ENCODE assay signal across 8 cellular contexts in genomic region chr12:114683709-114684097, GRCh38. TPM values are rescaled to one million over a fixed set of nuclear protein-coding genes. Genes with fewer than 3 reads are reported as not detected.
DNase-seq lines count a peak whose midpoint lies in the region; ATAC-seq and TF ChIP-seq lines count a peak whose summit lies in the region.

No MANE protein-coding gene starts in this region.

- H3K9me3 ChIP-seq in SK-N-SH (no peaks in the 10 kb centered on the region), neuron (ENCODE audit: low read length) (no peaks in the 10 kb centered on the region)

- H3K4me3 ChIP-seq in SK-N-SH (ENCODE audit: low read depth in 2 of 2, low read length in 1 of 2) (peak overlapping the region; percentile 78 to 96), fibroblast of mammary gland (ENCODE audit: control insufficient read depth, low read depth, low read length) (peak overlapping the region; percentile 99), neuron (ENCODE audit: low read length) (no peak overlapping the region)

- H3K9ac ChIP-seq in SK-N-SH, result peak overlapping the region; percentile 99

- peak overlapping the region; percentile 68 to 87 for H3K4me3 Mint-ChIP-seq in CD14-positive monocyte

- peaks cover 22% of the 10 kb centered on the region for H3F3A ChIP-seq in SK-N-SH (replicated peaks; ENCODE audit: insufficient read depth)

- POLR2A ChIA-PET in SK-N-SH (lab: Yijun Ruan, JAX), result interaction anchor here (0.5 to 5.1 kb wide), 28 partner anchors 8 to 1090 kb away, joined by 3 to 77 read pairs (median 4); no protein-coding TSS in a partner anchor

- TF ChIP-seq EP300 in SK-N-SH (IDR thresholded peaks at IDR 0.05; ENCODE audit: borderline replicate concordance in 1 of 2, low read depth in 1 of 2, low read length in 1 of 2), result no peak

- no peaks in the 10 kb centered on the region for H4K20me1 ChIP-seq in SK-N-SH (ENCODE audit: insufficient read depth)

- CTCF ChIA-PET in SK-N-SH (lab: Yijun Ruan, JAX), result interaction anchor here (0.6 to 6.7 kb wide), 34 partner anchors 12 to 1088 kb away, joined by 3 to 117 read pairs (median 4); no protein-coding TSS in a partner anchor

- H3K36me3 Mint-ChIP-seq in CD14-positive monocyte, result peaks cover 11 to 34% of the 10 kb centered on the region in 2 donors

- peak overlapping the region; percentile 86 for H3K4me2 ChIP-seq in SK-N-SH

- peaks cover 0 to 51% (median 27%) of the 10 kb centered on the region in 7 donors for H3K9me3 Mint-ChIP-seq in CD14-positive monocyte

- peaks cover 27% of the 10 kb centered on the region for H3K4me1 Mint-ChIP-seq in CD14-positive monocyte

- intact Hi-C loops in CD14-positive monocyte (cut with micrococcal nuclease), result no loop called here
- intact Hi-C loops in head of caudate nucleus (cut with DNase I), result loop anchor here (10.0 kb wide), 1 partner anchor 279 kb away; the partner anchor contains the start of gene TBX5

- TF ChIP-seq RAD21 in SK-N-SH (IDR thresholded peaks at IDR 0.05; ENCODE audit: low read length), result no peak; the same call in 1 of the 2 replicates

- TF ChIP-seq CTCF in CD14-positive monocyte (IDR thresholded peaks at IDR 0.05), result no peak
- TF ChIP-seq CTCF in SK-N-SH (IDR thresholded peaks at IDR 0.05), result no peak
- no peak for TF ChIP-seq CTCF in fibroblast of mammary gland (conservative IDR thresholded peaks at IDR 0.05; ENCODE audit: control insufficient read depth, insufficient read depth, low read depth, low read length)

- peaks cover 0 to 21% of the 10 kb centered on the region in 2 experiments; a peak in 2 of 4 replicates for H3K4me1 ChIP-seq in SK-N-SH (ENCODE audit: control insufficient read depth in 1 of 2, insufficient read depth in 2 of 2, low read depth in 1 of 2, low read length in 1 of 2)
- H3K4me1 ChIP-seq in neuron (ENCODE audit: insufficient read depth, low read length), result no peaks in the 10 kb centered on the region

- no peaks in the 10 kb centered on the region; the same call in 1 of the 2 replicates for H3K27me3 ChIP-seq in SK-N-SH (ENCODE audit: insufficient read depth)
- peaks cover 97% of the 10 kb centered on the region for H3K27me3 ChIP-seq in neuron (ENCODE audit: insufficient read depth, low read length)

- H3K27ac Mint-ChIP-seq in CD14-positive monocyte, result peak overlapping the region in 1 of 7 donors; percentile 73

- no peak for ATAC-seq in GM21528 (IDR thresholded peaks at IDR 0.05; ENCODE audit: low FRiP score, unreplicated experiment)

- 0% methylated on average over 19 of the region's 19 CpGs for WGBS in SK-N-SH (ENCODE audit: low lambda C conversion rate)

- no peak for DNase-seq in CD14-positive monocyte (ENCODE audit: low spot score)
- DNase-seq in SK-N-SH, result no peak
- DNase-seq in fibroblast of mammary gland (ENCODE audit: low read depth), result no peak
- DNase-seq in activated effector memory CD4-positive, alpha-beta T cell treated with Interleukin-2 at 50 U/mL for 16 hours, result no peak
- no peak for DNase-seq in head of caudate nucleus
- DNase-seq in SIG-M5 treated with dmso at 0.1 percent for 504 hours (lab: John Stamatoyannopoulos, UW; ENCODE audit: unreplicated experiment), result no peak

- H3K36me3 ChIP-seq in SK-N-SH (replicated peaks in 1 of 2; ENCODE audit: control insufficient read depth in 1 of 2, insufficient read depth in 2 of 2, low read length in 1 of 2) (peaks cover 0 to 8% of the 10 kb centered on the region in 2 experiments), neuron (ENCODE audit: insufficient read depth, low read length) (no peaks in the 10 kb centered on the region)

- no peaks in the 10 kb centered on the region for H3K9me2 ChIP-seq in SK-N-SH

- peak overlapping the region; percentile 96 for H3K27ac ChIP-seq in SK-N-SH (ENCODE audit: low read depth in 2 of 2, low read length in 1 of 2)

- H3K79me2 ChIP-seq in SK-N-SH (ENCODE audit: insufficient read depth), result peaks cover 52% of the 10 kb centered on the region

- H3K27me3 Mint-ChIP-seq in CD14-positive monocyte (ENCODE audit: low read depth in 3 of 3), result peaks cover 91 to 100% (median 97%) of the 10 kb centered on the region in 3 donors

- peak overlapping the region; percentile 82; the same call in 1 of the 2 replicates for H2AFZ ChIP-seq in SK-N-SH (ENCODE audit: low read depth)
- peak overlapping the region; percentile 49 for H2AFZ ChIP-seq in neuron (ENCODE audit: low read depth, low read length)

TF ChIP-seq in SK-N-SH, 30 proteins besides CTCF, POLR2A, EP300 and RAD21:
- TF ChIP-seq FOXM1 (IDR thresholded peaks at IDR 0.05; ENCODE audit: low read depth) (0 out of 2 replicates have a peak, but pooled peaks have one; percentile 7), YY1 (IDR thresholded peaks at IDR 0.05; ENCODE audit: low read depth) (0 out of 2 replicates have a peak, but pooled peaks have one; percentile 21), GABPA (IDR thresholded peaks at IDR 0.05; ENCODE audit: low read depth) (no peak)

RNA-seq across cellular contexts. Expression of gene TBX3, which starts 0.3 kb away (rescaled TPM):
- polyA plus RNA-seq in CD14-positive monocyte (under 1 TPM; 0.04 to 0.13 TPM), SK-N-SH (2012; rRNA removed) (10.2 and 11.3 TPM in 2 replicates)
- polyA plus RNA-seq in SK-N-SH (2012; cell fraction: cytosol; rRNA removed), result 6.2 and 8.5 TPM in 2 replicates
- polyA plus RNA-seq in SK-N-SH (2012; cell fraction: nucleus; rRNA removed), result 32.3 and 34.6 TPM in 2 replicates

Comparison
In these comparisons a context has a peak if more than half of its experiments do, and no peak if none do; other contexts are left out.
1. RNA of gene TBX3, which starts 0.3 kb away (polyA plus RNA-seq): 6.2 to 34.6 TPM in SK-N-SH; 0.04 to 0.13 TPM in CD14-positive monocyte; every median in the first group is over 4 times any median in the second.